9 cellular contexts compared by ENCODE assay signal in genomic region chr2:85924522-85924921, GRCh38. TPM values are rescaled to one million over a fixed set of nuclear protein-coding genes. Genes with fewer than 3 reads are reported as not detected.
DNase-seq lines count a peak whose midpoint lies in the region; ATAC-seq and TF ChIP-seq lines count a peak whose summit lies in the region.
"Had no signal": no experiment of that assay in that cellular context is flagged by ENCODE, and none has a peak within 500 bp of the region (broad histone marks: within the 10 kb centered on the region; RNA-seq: fewer than 3 reads in every experiment).

No MANE protein-coding gene starts in this region.

- H3K36me3 ChIP-seq in PC-3 (ENCODE audit: low read depth, low read length): no peaks in the 10 kb centered on the region
- no peaks in the 10 kb centered on the region for H3K36me3 ChIP-seq in esophagus squamous epithelium
- H3K36me3 ChIP-seq: brain microvascular endothelial cell had no signal

- POLR2A ChIA-PET in PC-3 (lab: Charles Lee; ENCODE audit: unreplicated experiment): no interaction called here

- H3K9me3 ChIP-seq in PC-3 (ENCODE audit: low read length) (no peaks in the 10 kb centered on the region), esophagus squamous epithelium (no peaks in the 10 kb centered on the region)

- H3K79me2 ChIP-seq in PC-3 (ENCODE audit: low read length): no peaks in the 10 kb centered on the region

- no peak for TF ChIP-seq CTCF in AG09319 (IDR thresholded peaks at IDR 0.05; ENCODE audit: low read depth, low read length)
- no peak for TF ChIP-seq CTCF in PC-3 (conservative IDR thresholded peaks at IDR 0.05; ENCODE audit: low read depth, low read length)
- no peak for TF ChIP-seq CTCF in esophagus squamous epithelium (IDR thresholded peaks at IDR 0.05)

- WGBS in esophagus squamous epithelium, 2 donors: 13 to 32% methylated on average over 4 of the region's 4 CpGs

- no peak overlapping the region for H3K4me2 ChIP-seq in PC-3 (ENCODE audit: low read length)

- CTCF ChIA-PET in PC-3 (lab: Charles Lee): interaction anchor here (0.7 kb wide), 1 partner anchor 510 kb away, joined by 3 read pairs; no protein-coding TSS in a partner anchor

- no peaks in the 10 kb centered on the region for H3K27me3 ChIP-seq in PC-3 (ENCODE audit: low read length)
- H3K27me3 ChIP-seq in esophagus squamous epithelium: peaks cover 0 to 25% (median 0%) of the 10 kb centered on the region in 4 donors
- H3K27me3 ChIP-seq: brain microvascular endothelial cell had no signal

- no peak overlapping the region for H3K27ac ChIP-seq in PC-3 (ENCODE audit: low read length)
- peak overlapping the region; percentile 51 to 82 (median 75) for H3K27ac ChIP-seq in esophagus squamous epithelium
- H3K27ac ChIP-seq: brain microvascular endothelial cell had no signal

- H3K9me2 ChIP-seq in PC-3 (replicated peaks; ENCODE audit: low read length): no peaks in the 10 kb centered on the region

- DNase-seq in AG09319 (ENCODE audit: extremely low read depth, low read depth) (peak; percentile 67), PC-3 (peak; percentile 79), esophagus squamous epithelium (lab: John Stamatoyannopoulos, UW) (no peak), occipital lobe (lab: John Stamatoyannopoulos, UW) (peak; percentile 29), erythroblast (lab: John Stamatoyannopoulos, UW) (no peak), T-helper 2 cell (no peak), NCI-H187 (lab: John Stamatoyannopoulos, UW) (no peak)
- DNase-seq: brain microvascular endothelial cell had no signal

- H4K20me1 ChIP-seq in PC-3 (ENCODE audit: low read length): no peaks in the 10 kb centered on the region

- intact Hi-C loops in PC-3 (cut with micrococcal nuclease) (no loop called here), esophagus squamous epithelium (cut with DNase I) (no loop called here)

- no peak overlapping the region for H3K9ac ChIP-seq in PC-3 (ENCODE audit: low read length)

- H3K4me1 ChIP-seq in PC-3 (ENCODE audit: insufficient read depth, low read length) (peaks cover 29% of the 10 kb centered on the region), esophagus squamous epithelium (peaks cover 0 to 56% (median 30%) of the 10 kb centered on the region in 3 donors)

- ATAC-seq in PC-3 (peak; percentile 71), HG02885 (IDR thresholded peaks at IDR 0.05; ENCODE audit: poor library complexity, unreplicated experiment) (no peak)

- no peaks in the 10 kb centered on the region for H3F3A ChIP-seq in PC-3 (ENCODE audit: low read length, unreplicated experiment)

- BruUV-seq in PC-3 (replicated peaks; lab: Mats Ljungman, UMichigan): no TSS peak

- TF ChIP-seq POLR2A in esophagus squamous epithelium (IDR thresholded peaks at IDR 0.05): no peak
- TF ChIP-seq POLR2A in erythroblast (IDR thresholded peaks at IDR 0.05; ENCODE audit: low read length): no peak

- no peak overlapping the region for H2AFZ ChIP-seq in PC-3 (ENCODE audit: low read length)

- H3K4me3 ChIP-seq in PC-3 (ENCODE audit: low read length): no peak overlapping the region
- H3K4me3 ChIP-seq in esophagus squamous epithelium: no peak overlapping the region

RNA-seq across cellular contexts. Expression of gene ST3GAL5, which starts 35.7 kb away (rescaled TPM):
- 0.87 and 0.98 TPM in 2 replicates for total RNA-seq in PC-3 (2014; rRNA removed)
- total RNA-seq in esophagus squamous epithelium: 10 to 100 TPM in 1 of 4 donors, 1 to 10 TPM in 3; 1.3 to 13.5 (median 5.2) TPM
- total RNA-seq in occipital lobe: 26.5 TPM

Comparison
In these comparisons a context has a peak if more than half of its experiments do, and no peak if none do; other contexts are left out.
1. DNase-seq: peak in AG09319 (single experiment), PC-3 (single experiment) and occipital lobe (single experiment); none in esophagus squamous epithelium (single experiment), erythroblast (0 of 2), T-helper 2 cell (0 of 5) and NCI-H187 (0 of 2).